Comparison of ENCODE assay signal across 20 cellular contexts in the genomic region with DNA sequence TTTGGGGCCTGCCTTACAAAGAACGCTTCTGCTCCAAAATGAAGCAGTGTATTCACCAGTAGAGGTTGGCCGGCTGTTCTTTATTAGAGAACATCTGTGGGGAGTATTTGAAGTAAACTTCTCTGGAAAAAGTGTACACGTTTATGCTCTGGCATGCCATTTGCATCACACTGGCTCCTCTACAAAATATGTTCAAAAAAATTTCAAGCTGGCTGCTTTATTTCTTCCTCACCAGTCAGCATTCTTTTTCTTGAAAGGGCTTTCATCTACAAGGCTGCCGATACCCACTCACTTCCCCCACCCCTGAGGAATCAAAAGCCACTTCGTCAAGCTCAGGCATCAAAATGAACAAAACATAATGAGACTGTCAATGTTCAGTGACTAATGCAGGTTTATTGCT.
"Had no signal": no experiment of that assay in that cellular context is flagged by ENCODE, and none has a peak within 500 bp of the region (broad histone marks: within the 10 kb centered on the region; RNA-seq: fewer than 3 reads in every experiment).

No MANE protein-coding gene starts in this region.

- DNase-seq: colonic mucosa; dermis blood vessel endothelial cell; foreskin melanocyte; head of caudate nucleus; hippocampal formation; kidney glomerular epithelial cell; mesendoderm; naive thymus-derived CD4-positive, alpha-beta T cell; nephron progenitor cell; psoas muscle; retina; right lobe of liver; stimulated activated CD4-positive, alpha-beta T cell treated with anti-CD3 and anti-CD28 coated beads, Interleukin-4, amount 100 ng/mL, for 1 hour; stimulated activated CD8-positive, alpha-beta memory T cell treated with anti-CD3 and anti-CD28 coated beads, Interleukin-4, amount 100 ng/mL, for 48 hours; stimulated activated naive CD8-positive, alpha-beta T cell treated with anti-CD3 and anti-CD28 coated beads, Interleukin-15, Interleukin-2, amounts not matched to agents 100 U/mL and 50 U/mL, for 24 hours; thyroid gland; upper lobe of right lung had no signal

- H3K4me3 ChIP-seq: colonic mucosa, psoas muscle, right lobe of liver, suprapubic skin, thyroid gland, upper lobe of right lung, vagina had no signal

- H3K4me3 Mint-ChIP-seq: naive thymus-derived CD4-positive, alpha-beta T cell; nephron progenitor cell; stimulated activated effector memory CD8-positive, alpha-beta T cell treated with anti-CD3 and anti-CD28 coated beads, Interleukin-12 subunit alpha, Interleukin-12 subunit beta, amount 100 ng/mL, for 72 hours had no signal

- H3K4me1 ChIP-seq: colonic mucosa, psoas muscle, right lobe of liver, suprapubic skin, thyroid gland, upper lobe of right lung, vagina had no signal

- ATAC-seq: naive thymus-derived CD4-positive, alpha-beta T cell; psoas muscle; right lobe of liver; stimulated activated effector memory CD8-positive, alpha-beta T cell treated with anti-CD3 and anti-CD28 coated beads, Interleukin-12 subunit alpha, Interleukin-12 subunit beta, amount 100 ng/mL, for 72 hours; stimulated activated naive CD8-positive, alpha-beta T cell treated with anti-CD3 and anti-CD28 coated beads, Interleukin-15, Interleukin-2, amounts not matched to agents 100 U/mL and 50 U/mL, for 24 hours; upper lobe of right lung had no signal

- H3K4me1 Mint-ChIP-seq: naive thymus-derived CD4-positive, alpha-beta T cell; nephron progenitor cell; stimulated activated effector memory CD8-positive, alpha-beta T cell treated with anti-CD3 and anti-CD28 coated beads, Interleukin-12 subunit alpha, Interleukin-12 subunit beta, amount 100 ng/mL, for 72 hours had no signal

- H3K27me3 ChIP-seq: colonic mucosa, right lobe of liver, suprapubic skin, thyroid gland, upper lobe of right lung, vagina had no signal

- H3K36me3 Mint-ChIP-seq: naive thymus-derived CD4-positive, alpha-beta T cell; stimulated activated effector memory CD8-positive, alpha-beta T cell treated with anti-CD3 and anti-CD28 coated beads, Interleukin-12 subunit alpha, Interleukin-12 subunit beta, amount 100 ng/mL, for 72 hours had no signal

- H3K9me3 Mint-ChIP-seq: nephron progenitor cell had no signal

- H3K27ac ChIP-seq: colonic mucosa, psoas muscle, right lobe of liver, suprapubic skin, thyroid gland, upper lobe of right lung, vagina had no signal

- H3K9me3 ChIP-seq: colonic mucosa, psoas muscle, right lobe of liver, suprapubic skin, thyroid gland, upper lobe of right lung, vagina had no signal

- H3K36me3 ChIP-seq: colonic mucosa, right lobe of liver, suprapubic skin, thyroid gland, upper lobe of right lung, vagina had no signal

- H3K27ac Mint-ChIP-seq: naive thymus-derived CD4-positive, alpha-beta T cell; nephron progenitor cell; stimulated activated effector memory CD8-positive, alpha-beta T cell treated with anti-CD3 and anti-CD28 coated beads, Interleukin-12 subunit alpha, Interleukin-12 subunit beta, amount 100 ng/mL, for 72 hours had no signal
